ENCODE assay signal across 8 cellular contexts in genomic region chr3:183306798-183307671, GRCh38. TPM values are rescaled to one million over a fixed set of nuclear protein-coding genes. Genes with fewer than 3 reads are reported as not detected.
DNase-seq lines count a peak whose midpoint lies in the region; ATAC-seq and TF ChIP-seq lines count a peak whose summit lies in the region.

No MANE protein-coding gene starts in this region.

- peak overlapping the region; percentile 54 for H3K4me3 Mint-ChIP-seq in Calu3 (ENCODE audit: low read depth, unreplicated experiment)
- peak overlapping the region; percentile 53 for H3K4me3 Mint-ChIP-seq in activated T-helper 1 cell treated with anti-CD3 and anti-CD28 coated beads, Interleukin-12 subunit alpha, Interleukin-12 subunit beta, Interleukin-2, Interleukin-4 antibody, amounts not matched to agents 30 ng/mL and 10 ng/mL and 1 ng/mL, durations not matched to agents 14 hours and 24 hours and 36 hours

- H3K9me3 Mint-ChIP-seq in Calu3 (ENCODE audit: low read depth, unreplicated experiment), result no peaks in the 10 kb centered on the region
- H3K9me3 Mint-ChIP-seq in activated T-helper 1 cell treated with anti-CD3 and anti-CD28 coated beads, Interleukin-12 subunit alpha, Interleukin-12 subunit beta, Interleukin-2, Interleukin-4 antibody, amounts not matched to agents 30 ng/mL and 10 ng/mL and 1 ng/mL, durations not matched to agents 14 hours and 24 hours and 36 hours, result no peaks in the 10 kb centered on the region

- H3K27me3 Mint-ChIP-seq in Calu3 (ENCODE audit: unreplicated experiment), result no peaks in the 10 kb centered on the region
- no peaks in the 10 kb centered on the region for H3K27me3 Mint-ChIP-seq in activated T-helper 1 cell treated with anti-CD3 and anti-CD28 coated beads, Interleukin-12 subunit alpha, Interleukin-12 subunit beta, Interleukin-2, Interleukin-4 antibody, amounts not matched to agents 30 ng/mL and 10 ng/mL and 1 ng/mL, durations not matched to agents 14 hours and 24 hours and 36 hours (ENCODE audit: insufficient read depth)

- TF ChIP-seq CTCF in Calu3 (IDR thresholded peaks at IDR 0.05; ENCODE audit: unreplicated experiment), result no peak

- intact Hi-C loops in Calu3 (cut with micrococcal nuclease; ENCODE audit: unreplicated experiment), result loop anchor here (1.0 to 5.0 kb wide), 4 partner anchors 12 to 60 kb away; no protein-coding TSS in a partner anchor
- intact Hi-C loops in activated T-helper 1 cell treated with anti-CD3 and anti-CD28 coated beads, Interleukin-12 subunit alpha, Interleukin-12 subunit beta, Interleukin-2, Interleukin-4 antibody, amounts not matched to agents 30 ng/mL and 10 ng/mL and 1 ng/mL, durations not matched to agents 14 hours and 24 hours and 36 hours (cut with micrococcal nuclease), result loop anchor here (1.0 to 5.0 kb wide), 3 partner anchors 22 to 40 kb away; no protein-coding TSS in a partner anchor
- intact Hi-C loops in cardiac septum (cut with DNase I), result no loop called here
- intact Hi-C loops in sciatic nerve (cut with DNase I), result no loop called here

- TSS peak; percentile 96 for BruUV-seq in Calu3 (replicated peaks; lab: Mats Ljungman, UMichigan)

- DNase-seq in Calu3 (peak; percentile 93), NCI-H2029 treated with DMSO at 0.1 percent for 48 hours (lab: John Stamatoyannopoulos, UW) (peak; percentile 84), cardiac septum (ENCODE audit: low spot score) (peak; percentile 86), sciatic nerve (ENCODE audit: low spot score) (peak; percentile 70), ecto neural progenitor cell (ENCODE audit: low spot score) (no peak), NCI-H345 treated with DMSO at 0.1 percent for 48 hours (lab: John Stamatoyannopoulos, UW; ENCODE audit: unreplicated experiment) (no peak)
- peak; percentile 28 for DNase-seq in activated T-helper 1 cell treated with anti-CD3 and anti-CD28 coated beads, Interleukin-12 subunit alpha, Interleukin-12 subunit beta, Interleukin-2, Interleukin-4 antibody, amounts not matched to agents 30 ng/mL and 10 ng/mL and 1 ng/mL, durations not matched to agents 14 hours and 24 hours and 36 hours (ENCODE audit: low spot score)

- ATAC-seq in GM21786 (IDR thresholded peaks at IDR 0.05; ENCODE audit: unreplicated experiment) (peak; percentile 77), sciatic nerve (peak; percentile 90)

- H3K36me3 Mint-ChIP-seq in Calu3 (ENCODE audit: insufficient read depth, unreplicated experiment), result peaks cover 10% of the 10 kb centered on the region
- peaks cover 9% of the 10 kb centered on the region for H3K36me3 Mint-ChIP-seq in activated T-helper 1 cell treated with anti-CD3 and anti-CD28 coated beads, Interleukin-12 subunit alpha, Interleukin-12 subunit beta, Interleukin-2, Interleukin-4 antibody, amounts not matched to agents 30 ng/mL and 10 ng/mL and 1 ng/mL, durations not matched to agents 14 hours and 24 hours and 36 hours (ENCODE audit: low read depth)

- peak overlapping the region; percentile 84 for H3K27ac Mint-ChIP-seq in Calu3 (ENCODE audit: unreplicated experiment)
- H3K27ac Mint-ChIP-seq in activated T-helper 1 cell treated with anti-CD3 and anti-CD28 coated beads, Interleukin-12 subunit alpha, Interleukin-12 subunit beta, Interleukin-2, Interleukin-4 antibody, amounts not matched to agents 30 ng/mL and 10 ng/mL and 1 ng/mL, durations not matched to agents 14 hours and 24 hours and 36 hours, result peak overlapping the region; percentile 72

- CTCF ChIA-PET in Calu3 (lab: Charles Lee), result interaction anchor here (0.6 to 2.4 kb wide), 16 partner anchors 8 to 123 kb away, joined by 3 to 24 read pairs (median 4); partner anchors contain the start of gene B3GNT5

- H3K4me1 Mint-ChIP-seq in Calu3 (ENCODE audit: low read depth, unreplicated experiment), result peaks cover 52% of the 10 kb centered on the region
- H3K4me1 Mint-ChIP-seq in activated T-helper 1 cell treated with anti-CD3 and anti-CD28 coated beads, Interleukin-12 subunit alpha, Interleukin-12 subunit beta, Interleukin-2, Interleukin-4 antibody, amounts not matched to agents 30 ng/mL and 10 ng/mL and 1 ng/mL, durations not matched to agents 14 hours and 24 hours and 36 hours (ENCODE audit: low read depth), result peaks cover 39% of the 10 kb centered on the region

RNA-seq across cellular contexts. Expression of gene B3GNT5, which starts 54.0 kb away (rescaled TPM):
- total RNA-seq in Calu3 (2022) (42.9 and 43.6 TPM in 2 replicates), cardiac septum (3.2 TPM), sciatic nerve (30.3 TPM)
- total RNA-seq in activated T-helper 1 cell treated with anti-CD3 and anti-CD28 coated beads, Interleukin-12 subunit alpha, Interleukin-12 subunit beta, Interleukin-2, Interleukin-4 antibody, amounts not matched to agents 30 ng/mL and 10 ng/mL and 1 ng/mL, durations not matched to agents 14 hours and 24 hours and 36 hours, result 17.0 and 17.7 TPM in 2 replicates

Comparison
In these comparisons a context has a peak if more than half of its experiments do, and no peak if none do; other contexts are left out.
1. DNase-seq: peak in Calu3 (single experiment), NCI-H2029 treated with DMSO at 0.1 percent for 48 hours (single experiment), activated T-helper 1 cell treated with anti-CD3 and anti-CD28 coated beads, Interleukin-12 subunit alpha, Interleukin-12 subunit beta, Interleukin-2, Interleukin-4 antibody, amounts not matched to agents 30 ng/mL and 10 ng/mL and 1 ng/mL, durations not matched to agents 14 hours and 24 hours and 36 hours (single experiment), cardiac septum (single experiment) and sciatic nerve (single experiment); none in ecto neural progenitor cell (single experiment) and NCI-H345 treated with DMSO at 0.1 percent for 48 hours (single experiment).
2. intact Hi-C loops: an anchor here in Calu3 (1.0 to 5.0 kb wide) and activated T-helper 1 cell treated with anti-CD3 and anti-CD28 coated beads, Interleukin-12 subunit alpha, Interleukin-12 subunit beta, Interleukin-2, Interleukin-4 antibody, amounts not matched to agents 30 ng/mL and 10 ng/mL and 1 ng/mL, durations not matched to agents 14 hours and 24 hours and 36 hours (1.0 to 5.0 kb wide); none called in cardiac septum and sciatic nerve.